28 cellular contexts compared by ENCODE assay signal in genomic region chr6:159508966-159509365, GRCh38.
"Had no signal": no experiment of that assay in that cellular context is flagged by ENCODE, and none has a peak within 500 bp of the region (broad histone marks: within the 10 kb centered on the region; RNA-seq: fewer than 3 reads in every experiment).

No MANE protein-coding gene starts in this region.

- H3K4me3 ChIP-seq: colonic mucosa, coronary artery, dorsolateral prefrontal cortex, esophagus squamous epithelium, gastrocnemius medialis, gastroesophageal sphincter, heart left ventricle, heart right ventricle had no signal

- ATAC-seq: effector memory CD8-positive, alpha-beta T cell; esophagus mucosa; foreskin keratinocyte; gastrocnemius medialis; gastroesophageal sphincter; heart left ventricle; heart right ventricle had no signal

- H3K9me3 Mint-ChIP-seq: dendritic cell treated with granulocyte-macrophage colony-stimulating factor and Interleukin-4, amounts not matched to agents 40 ng/mL and 50 ng/mL, for 4 days; effector memory CD8-positive, alpha-beta T cell; endodermal cell had no signal

- H3K4me1 Mint-ChIP-seq: endodermal cell had no signal

- H3K36me3 ChIP-seq: colonic mucosa, esophagus squamous epithelium, gastrocnemius medialis, gastroesophageal sphincter, heart left ventricle, heart right ventricle had no signal

- H3K4me1 ChIP-seq: colonic mucosa, esophagus squamous epithelium, foreskin keratinocyte, gastrocnemius medialis had no signal

- H3K27ac ChIP-seq: colonic mucosa, coronary artery, dorsolateral prefrontal cortex, epithelial cell of prostate, esophagus squamous epithelium, foreskin keratinocyte, gastrocnemius medialis, gastroesophageal sphincter, heart left ventricle, heart right ventricle had no signal

- H3K27me3 ChIP-seq: colonic mucosa, esophagus squamous epithelium, foreskin keratinocyte, gastrocnemius medialis, gastroesophageal sphincter, heart left ventricle had no signal

- H3K4me3 Mint-ChIP-seq: dendritic cell treated with granulocyte-macrophage colony-stimulating factor and Interleukin-4, amounts not matched to agents 40 ng/mL and 50 ng/mL, for 4 days; effector memory CD8-positive, alpha-beta T cell; endodermal cell had no signal

- FAIRE-seq: colon, endometrium, endothelial cell of umbilical vein, frontal cortex had no signal

- H3K27me3 Mint-ChIP-seq: dendritic cell treated with granulocyte-macrophage colony-stimulating factor and Interleukin-4, amounts not matched to agents 40 ng/mL and 50 ng/mL, for 4 days had no signal

- H3K27ac Mint-ChIP-seq: dendritic cell treated with granulocyte-macrophage colony-stimulating factor and Interleukin-4, amounts not matched to agents 40 ng/mL and 50 ng/mL, for 4 days; effector memory CD8-positive, alpha-beta T cell; endodermal cell had no signal

- H3K9me3 ChIP-seq: colonic mucosa, esophagus squamous epithelium, gastrocnemius medialis, gastroesophageal sphincter, heart left ventricle, heart right ventricle had no signal

- DNase-seq: colonic mucosa; cortex of kidney; dermis blood vessel endothelial cell; dorsolateral prefrontal cortex; effector CD4-positive, alpha-beta T cell; effector CD8-positive, alpha-beta T cell; effector memory CD4-positive, alpha-beta T cell; effector memory CD8-positive, alpha-beta T cell; endodermal cell; erythroblast; esophagus squamous epithelium; foreskin fibroblast; foreskin keratinocyte; foreskin melanocyte; gastrocnemius medialis; glutamatergic neuron; head of caudate nucleus; heart left ventricle; heart right ventricle had no signal
